Comparison of ENCODE assay signal across 34 cellular contexts in the genomic region with DNA sequence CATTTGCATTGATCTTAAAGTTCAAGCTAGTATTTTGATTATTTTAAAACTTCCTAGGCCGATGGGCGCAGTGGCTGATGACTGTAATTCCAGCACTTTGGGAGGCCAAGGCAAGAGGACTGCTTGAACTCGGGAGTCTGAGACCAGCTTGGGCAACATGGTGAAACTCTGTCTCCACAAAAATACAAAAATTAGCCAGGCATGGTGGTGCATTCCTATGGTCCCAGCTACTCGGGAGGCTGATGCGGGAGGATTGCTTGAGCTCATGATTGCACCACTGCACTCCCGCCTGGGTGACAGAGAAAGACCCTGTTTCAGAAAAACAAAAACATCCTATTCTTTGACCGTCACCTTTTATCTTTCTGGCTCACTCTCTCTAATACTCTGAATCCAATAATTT.
"Had no signal": no experiment of that assay in that cellular context is flagged by ENCODE, and none has a peak within 500 bp of the region (broad histone marks: within the 10 kb centered on the region; RNA-seq: fewer than 3 reads in every experiment).

No MANE protein-coding gene starts in this region.

- ATAC-seq: activated CD4-positive, alpha-beta T cell treated with anti-CD3 and anti-CD28 coated beads for 36 hours; activated CD4-positive, CD25-positive, alpha-beta regulatory T cell treated with anti-CD3 and anti-CD28 coated beads, Interleukin-2, amount 50 U/mL, for 24 hours; activated CD8-positive, alpha-beta T cell treated with anti-CD3 and anti-CD28 coated beads for 36 hours; activated naive CD4-positive, alpha-beta T cell treated with anti-CD3 and anti-CD28 coated beads, Interleukin-2, amount 50 U/mL, for 72 hours; activated T-cell treated with anti-CD3 and anti-CD28 coated beads, Interleukin-2, amount 50 U/mL, for 4 hours; body of pancreas had no signal

- H3K4me3 Mint-ChIP-seq: activated CD4-positive, alpha-beta memory T cell treated with anti-CD3 and anti-CD28 coated beads for 36 hours; activated CD4-positive, alpha-beta T cell treated with anti-CD3 and anti-CD28 coated beads for 36 hours; activated CD8-positive, alpha-beta T cell treated with anti-CD3 and anti-CD28 coated beads for 36 hours; activated naive CD4-positive, alpha-beta T cell treated with anti-CD3 and anti-CD28 coated beads for 36 hours; activated naive CD8-positive, alpha-beta T cell treated with anti-CD3 and anti-CD28 coated beads for 36 hours; activated T-cell treated with anti-CD3 and anti-CD28 coated beads, Interleukin-2, amount 50 U/mL, for 4 hours; T-helper 1 cell treated with Interleukin-12 subunit alpha and Interleukin-12 subunit beta and Interleukin-4 antibody, amounts not matched to agents 30 μg/mL and 1 μg/mL, for 36 hours; T-helper 2 cell treated with Interferon-gamma antibody and Interleukin-4, amounts not matched to agents 5 μg/mL and 100 μg/mL, for 36 hours had no signal

- H3K27me3 Mint-ChIP-seq: activated CD4-positive, alpha-beta memory T cell treated with anti-CD3 and anti-CD28 coated beads for 36 hours; activated CD4-positive, alpha-beta T cell treated with anti-CD3 and anti-CD28 coated beads for 36 hours; activated CD8-positive, alpha-beta T cell treated with anti-CD3 and anti-CD28 coated beads for 36 hours; activated naive CD8-positive, alpha-beta T cell treated with anti-CD3 and anti-CD28 coated beads for 36 hours had no signal

- H3K36me3 ChIP-seq: adrenal gland, brain microvascular endothelial cell, breast epithelium had no signal

- H3K4me1 Mint-ChIP-seq: activated CD4-positive, alpha-beta T cell treated with anti-CD3 and anti-CD28 coated beads for 36 hours; activated naive CD8-positive, alpha-beta T cell treated with anti-CD3 and anti-CD28 coated beads for 36 hours had no signal

- H3K4me3 ChIP-seq: adrenal gland, body of pancreas, breast epithelium had no signal

- H3K27ac Mint-ChIP-seq: activated CD4-positive, alpha-beta memory T cell treated with anti-CD3 and anti-CD28 coated beads for 36 hours; activated CD4-positive, alpha-beta T cell treated with anti-CD3 and anti-CD28 coated beads for 36 hours; activated CD8-positive, alpha-beta T cell treated with anti-CD3 and anti-CD28 coated beads for 36 hours; activated naive CD4-positive, alpha-beta T cell treated with anti-CD3 and anti-CD28 coated beads for 36 hours; activated naive CD4-positive, alpha-beta T cell treated with anti-CD3 and anti-CD28 coated beads, Interleukin-2, amount 50 U/mL, for 72 hours; activated naive CD8-positive, alpha-beta T cell treated with anti-CD3 and anti-CD28 coated beads for 36 hours; activated T-helper 2 cell treated with anti-CD3 and anti-CD28 coated beads, Interferon-gamma antibody, Interleukin-2, Interleukin-4, amounts not matched to agents 10 μg/mL and 5 μg/mL and 100 μg/mL, durations not matched to agents 14 hours and 24 hours and 36 hours; T-helper 1 cell treated with Interleukin-12 subunit alpha and Interleukin-12 subunit beta and Interleukin-4 antibody, amounts not matched to agents 30 μg/mL and 1 μg/mL, for 36 hours; T-helper 2 cell treated with Interferon-gamma antibody and Interleukin-4, amounts not matched to agents 5 μg/mL and 100 μg/mL, for 36 hours had no signal

- H3K4me1 ChIP-seq: adrenal gland had no signal

- H3K27me3 ChIP-seq: adrenal gland, body of pancreas, brain microvascular endothelial cell, breast epithelium had no signal

- DNase-seq: activated CD4-positive, alpha-beta memory T cell treated with anti-CD3 and anti-CD28 coated beads for 36 hours; activated CD4-positive, alpha-beta T cell treated with anti-CD3 and anti-CD28 coated beads for 1 hour; activated CD4-positive, alpha-beta T cell treated with anti-CD3 and anti-CD28 coated beads for 36 hours; activated CD4-positive, alpha-beta T cell treated with anti-CD3 and anti-CD28 coated beads for 48 hours; activated CD4-positive, alpha-beta T cell treated with anti-CD3 and anti-CD28 coated beads, Interleukin-2, amount 50 U/mL, for 1 hour; activated CD4-positive, alpha-beta T cell treated with anti-CD3 and anti-CD28 coated beads, Interleukin-2, amount 50 U/mL, for 4 hours; activated CD4-positive, CD25-positive, alpha-beta regulatory T cell; activated CD8-positive, alpha-beta memory T cell treated with anti-CD3 and anti-CD28 coated beads, Interleukin-2, amount 50 U/mL, for 4 hours; activated CD8-positive, alpha-beta T cell treated with anti-CD3 and anti-CD28 coated beads for 36 hours; activated effector memory CD4-positive, alpha-beta T cell treated with Interleukin-2 at 50 U/mL for 16 hours; activated gamma-delta T cell; activated naive CD4-positive, alpha-beta T cell; activated naive CD4-positive, alpha-beta T cell treated with anti-CD3 and anti-CD28 coated beads for 36 hours; activated naive CD4-positive, alpha-beta T cell treated with anti-CD3 and anti-CD28 coated beads, Interleukin-2, amount 50 U/mL, for 16 hours; activated naive CD8-positive, alpha-beta T cell treated with anti-CD3 and anti-CD28 coated beads for 36 hours; activated T-cell treated with anti-CD3 and anti-CD28 coated beads for 4 hours; activated T-cell treated with anti-CD3 and anti-CD28 coated beads, Interleukin-2, amount 50 U/mL, for 1 hour; activated T-cell treated with anti-CD3 and anti-CD28 coated beads, Interleukin-2, amount 50 U/mL, for 4 hours; adrenal gland; amniotic stem cell; aorta; body of pancreas; brain microvascular endothelial cell; central memory CD4-positive, alpha-beta T cell; T-helper 1 cell; T-helper 2 cell; T-helper 9 cell had no signal

- H3K36me3 Mint-ChIP-seq: activated CD4-positive, alpha-beta memory T cell treated with anti-CD3 and anti-CD28 coated beads for 36 hours; activated naive CD4-positive, alpha-beta T cell treated with anti-CD3 and anti-CD28 coated beads, Interleukin-2, amount 50 U/mL, for 72 hours; activated naive CD8-positive, alpha-beta T cell treated with anti-CD3 and anti-CD28 coated beads for 36 hours had no signal

- H3K9me3 ChIP-seq: adrenal gland, body of pancreas, breast epithelium had no signal

- H3K9me3 Mint-ChIP-seq: activated CD4-positive, alpha-beta memory T cell treated with anti-CD3 and anti-CD28 coated beads for 36 hours; activated CD8-positive, alpha-beta T cell treated with anti-CD3 and anti-CD28 coated beads for 36 hours; activated naive CD4-positive, alpha-beta T cell treated with anti-CD3 and anti-CD28 coated beads for 36 hours; activated naive CD4-positive, alpha-beta T cell treated with anti-CD3 and anti-CD28 coated beads, Interleukin-2, amount 50 U/mL, for 72 hours; activated naive CD8-positive, alpha-beta T cell treated with anti-CD3 and anti-CD28 coated beads for 36 hours; activated T-cell treated with anti-CD3 and anti-CD28 coated beads, Interleukin-2, amount 50 U/mL, for 4 hours; activated T-helper 2 cell treated with anti-CD3 and anti-CD28 coated beads, Interferon-gamma antibody, Interleukin-2, Interleukin-4, amounts not matched to agents 10 μg/mL and 5 μg/mL and 100 μg/mL, durations not matched to agents 14 hours and 24 hours and 36 hours; T-helper 1 cell treated with Interleukin-12 subunit alpha and Interleukin-12 subunit beta and Interleukin-4 antibody, amounts not matched to agents 30 μg/mL and 1 μg/mL, for 36 hours; T-helper 2 cell treated with Interferon-gamma antibody and Interleukin-4, amounts not matched to agents 5 μg/mL and 100 μg/mL, for 36 hours had no signal

- H3K27ac ChIP-seq: adrenal gland, body of pancreas, brain microvascular endothelial cell, breast epithelium, VCaP had no signal
